ENCODE assay signal across 29 cellular contexts in the genomic region with DNA sequence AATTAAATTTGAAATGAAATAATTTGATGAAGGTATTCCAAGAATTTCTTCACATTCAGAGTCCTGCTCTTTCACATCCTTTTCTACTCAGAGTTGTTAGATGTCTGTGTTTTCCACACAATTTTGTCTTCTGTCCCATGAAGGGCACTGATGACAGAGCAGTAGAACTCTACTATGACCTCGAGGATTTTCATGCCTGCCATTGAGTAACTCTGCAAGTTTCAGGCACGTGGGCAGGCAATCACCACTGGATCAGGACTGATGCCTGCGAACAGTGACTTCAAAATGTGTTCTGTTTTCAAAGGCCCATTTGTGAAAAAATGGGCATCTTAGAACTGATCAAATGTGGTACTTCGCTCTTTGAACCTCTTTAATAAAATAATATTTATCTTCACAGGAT.
"Had no signal": no experiment of that assay in that cellular context is flagged by ENCODE, and none has a peak within 500 bp of the region (broad histone marks: within the 10 kb centered on the region; RNA-seq: fewer than 3 reads in every experiment).

No MANE protein-coding gene starts in this region.

- H3K9me3 Mint-ChIP-seq: activated naive CD4-positive, alpha-beta T cell treated with anti-CD3 and anti-CD28 coated beads, Interleukin-2, amount 50 U/mL, for 24 hours had no signal

- DNase-seq: activated CD4-positive, alpha-beta memory T cell treated with anti-CD3 and anti-CD28 coated beads for 36 hours; activated CD4-positive, alpha-beta T cell treated with anti-CD3 and anti-CD28 coated beads for 36 hours; activated CD4-positive, alpha-beta T cell treated with anti-CD3 and anti-CD28 coated beads, Interleukin-2, amount 10 ng/mL, durations not matched to agents 24 days and 14 days; activated CD4-positive, CD25-positive, alpha-beta regulatory T cell; activated CD4-positive, CD25-positive, alpha-beta regulatory T cell treated with anti-CD3 and anti-CD28 coated beads, Interleukin-2, amount 50 U/mL, for 72 hours; activated CD8-positive, alpha-beta memory T cell treated with anti-CD3 and anti-CD28 coated beads, Interleukin-2, amount 10 ng/mL, durations not matched to agents 7 days and 5 days; activated CD8-positive, alpha-beta memory T cell treated with anti-CD3 and anti-CD28 coated beads, Interleukin-2, amount 50 U/mL, for 4 hours; activated CD8-positive, alpha-beta T cell treated with anti-CD3 and anti-CD28 coated beads, Interleukin-2, amount 10 ng/mL, durations not matched to agents 7 days and 5 days; activated effector memory CD4-positive, alpha-beta T cell treated with Interleukin-2 at 50 U/mL for 16 hours; activated gamma-delta T cell treated with Interleukin-2 at 50 U/mL for 16 hours; activated naive CD4-positive, alpha-beta T cell treated with Interleukin-2 at 50 U/mL for 16 hours; activated naive CD8-positive, alpha-beta T cell treated with anti-CD3 and anti-CD28 coated beads for 36 hours; activated naive CD8-positive, alpha-beta T cell treated with anti-CD3 and anti-CD28 coated beads, Interleukin-2, amount 50 U/mL, for 24 hours; activated T-cell treated with anti-CD3 and anti-CD28 coated beads, Interleukin-2, amount 50 U/mL, for 1 hour; activated T-cell treated with anti-CD3 and anti-CD28 coated beads, Interleukin-2, amount 50 U/mL, for 48 hours; adrenal gland; amygdala; aorta; body of pancreas; central memory CD4-positive, alpha-beta T cell; cerebellar nuclear complex; colonic mucosa; effector CD8-positive, alpha-beta T cell; esophagus squamous epithelium; head of caudate nucleus; T-helper 2 cell had no signal

- H3K4me3 ChIP-seq: adrenal gland, body of pancreas, cardiac muscle cell, colonic mucosa, esophagus squamous epithelium had no signal

- H3K27ac ChIP-seq: adrenal gland, body of pancreas, cardiac muscle cell, colonic mucosa, esophagus squamous epithelium had no signal

- H3K4me1 ChIP-seq: colonic mucosa, esophagus squamous epithelium had no signal

- H3K27me3 ChIP-seq: adrenal gland, body of pancreas, cardiac muscle cell, colonic mucosa, esophagus squamous epithelium had no signal

- H3K27ac Mint-ChIP-seq: activated CD4-positive, alpha-beta T cell treated with anti-CD3 and anti-CD28 coated beads for 36 hours; activated CD4-positive, alpha-beta T cell treated with anti-CD3 and anti-CD28 coated beads, Interleukin-2, amount 10 ng/mL, durations not matched to agents 24 days and 14 days; activated CD8-positive, alpha-beta memory T cell treated with anti-CD3 and anti-CD28 coated beads, Interleukin-2, amount 10 ng/mL, durations not matched to agents 7 days and 5 days; activated CD8-positive, alpha-beta T cell treated with anti-CD3 and anti-CD28 coated beads, Interleukin-2, amount 10 ng/mL, durations not matched to agents 7 days and 5 days; activated naive CD4-positive, alpha-beta T cell treated with anti-CD3 and anti-CD28 coated beads, Interleukin-2, amount 50 U/mL, for 24 hours; activated naive CD8-positive, alpha-beta T cell treated with anti-CD3 and anti-CD28 coated beads for 36 hours; activated naive CD8-positive, alpha-beta T cell treated with anti-CD3 and anti-CD28 coated beads, Interleukin-2, amount 50 U/mL, for 24 hours had no signal

- H3K27me3 Mint-ChIP-seq: activated CD4-positive, alpha-beta memory T cell treated with anti-CD3 and anti-CD28 coated beads for 36 hours; activated CD4-positive, alpha-beta T cell treated with anti-CD3 and anti-CD28 coated beads for 36 hours; activated CD4-positive, alpha-beta T cell treated with anti-CD3 and anti-CD28 coated beads, Interleukin-2, amount 10 ng/mL, durations not matched to agents 24 days and 14 days; activated CD8-positive, alpha-beta memory T cell treated with anti-CD3 and anti-CD28 coated beads, Interleukin-2, amount 10 ng/mL, durations not matched to agents 7 days and 5 days; activated naive CD4-positive, alpha-beta T cell treated with anti-CD3 and anti-CD28 coated beads, Interleukin-2, amount 50 U/mL, for 24 hours; activated naive CD8-positive, alpha-beta T cell treated with anti-CD3 and anti-CD28 coated beads for 36 hours; activated naive CD8-positive, alpha-beta T cell treated with anti-CD3 and anti-CD28 coated beads, Interleukin-2, amount 50 U/mL, for 24 hours had no signal

- H3K4me3 Mint-ChIP-seq: activated CD4-positive, alpha-beta memory T cell treated with anti-CD3 and anti-CD28 coated beads for 36 hours; activated CD4-positive, alpha-beta T cell treated with anti-CD3 and anti-CD28 coated beads for 36 hours; activated CD4-positive, alpha-beta T cell treated with anti-CD3 and anti-CD28 coated beads, Interleukin-2, amount 10 ng/mL, durations not matched to agents 24 days and 14 days; activated CD8-positive, alpha-beta memory T cell treated with anti-CD3 and anti-CD28 coated beads, Interleukin-2, amount 10 ng/mL, durations not matched to agents 7 days and 5 days; activated CD8-positive, alpha-beta T cell treated with anti-CD3 and anti-CD28 coated beads, Interleukin-2, amount 10 ng/mL, durations not matched to agents 7 days and 5 days; activated naive CD4-positive, alpha-beta T cell treated with anti-CD3 and anti-CD28 coated beads, Interleukin-2, amount 50 U/mL, for 24 hours; activated naive CD8-positive, alpha-beta T cell treated with anti-CD3 and anti-CD28 coated beads for 36 hours; activated naive CD8-positive, alpha-beta T cell treated with anti-CD3 and anti-CD28 coated beads, Interleukin-2, amount 50 U/mL, for 24 hours; activated T-helper 1 cell treated with anti-CD3 and anti-CD28 coated beads, Interleukin-12 subunit alpha, Interleukin-12 subunit beta, Interleukin-2, Interleukin-4 antibody, amounts not matched to agents 30 ng/mL and 10 ng/mL and 1 ng/mL, durations not matched to agents 14 hours and 24 hours and 36 hours had no signal

- H3K9me3 ChIP-seq: adrenal gland, body of pancreas, colonic mucosa, esophagus squamous epithelium had no signal

- H3K36me3 ChIP-seq: adrenal gland, cardiac muscle cell, colonic mucosa, esophagus squamous epithelium had no signal
